16 cellular contexts compared by ENCODE assay signal in the genomic region with DNA sequence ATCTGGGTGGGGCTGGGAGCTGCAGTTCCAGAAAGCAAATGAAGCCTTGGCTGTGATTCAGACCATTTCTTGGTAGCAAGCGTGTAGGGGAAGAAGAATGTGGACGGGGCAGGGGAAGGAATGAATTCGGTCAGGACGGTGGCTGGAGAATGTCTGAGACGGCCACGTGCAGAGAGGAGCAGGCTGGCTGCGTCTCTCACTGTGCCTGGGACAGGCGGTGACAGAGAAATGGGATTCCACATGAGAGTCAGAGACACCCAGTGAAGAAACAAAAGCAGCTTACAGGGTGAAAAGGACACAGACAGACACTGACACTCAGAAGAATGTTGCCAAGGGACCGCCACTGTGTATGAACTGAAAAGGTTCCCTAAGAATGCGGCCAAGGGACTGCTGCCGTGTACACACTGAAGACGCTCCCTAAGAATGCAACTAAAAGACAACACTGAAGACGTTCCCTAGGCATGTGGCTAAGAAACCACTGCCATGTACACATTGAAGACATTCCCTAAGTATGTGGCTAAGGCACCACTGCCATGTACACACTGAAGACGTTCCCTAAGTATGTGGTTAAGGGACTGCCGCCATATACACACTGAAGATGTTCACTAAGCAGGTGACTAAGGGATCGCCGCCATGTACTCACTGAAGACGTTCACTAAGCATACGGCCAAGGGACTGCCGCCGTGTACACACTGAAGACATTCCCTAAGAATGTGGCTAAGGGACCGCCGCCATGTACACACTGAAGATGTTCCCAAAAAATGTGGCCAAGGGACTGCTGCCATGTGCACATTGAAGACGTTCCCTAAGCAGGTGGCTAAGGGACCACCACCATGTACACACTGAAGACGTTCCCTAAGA. TPM values are rescaled to one million over a fixed set of nuclear protein-coding genes. Genes with fewer than 3 reads are reported as not detected.
DNase-seq lines count a peak whose midpoint lies in the region; ATAC-seq and TF ChIP-seq lines count a peak whose summit lies in the region.
"Had no signal": no experiment of that assay in that cellular context is flagged by ENCODE, and none has a peak within 500 bp of the region (broad histone marks: within the 10 kb centered on the region; RNA-seq: fewer than 3 reads in every experiment).

No MANE protein-coding gene starts in this region.

- H3K4me1 Mint-ChIP-seq in brain, result peaks cover 22% of the 10 kb centered on the region
- H3K4me1 Mint-ChIP-seq in stimulated activated memory B cell treated with anti-CD40 and anti-IgM and Interleukin-4, amounts not matched to agents 10 μg/mL and 1 μg/mL and 100 μg/mL, for 72 hours, result peaks cover 33% of the 10 kb centered on the region
- H3K4me1 Mint-ChIP-seq: activated CD4-positive, alpha-beta memory T cell treated with anti-CD3 and anti-CD28 coated beads, Interleukin-2, amount 10 ng/mL, durations not matched to agents 7 days and 5 days had no signal

- no peak for TF ChIP-seq CTCF in brain (conservative IDR thresholded peaks at IDR 0.05)
- no peak for TF ChIP-seq CTCF in mammary epithelial cell (conservative IDR thresholded peaks at IDR 0.05 in 1 of 2, IDR thresholded peaks at IDR 0.05 in 1 of 2; ENCODE audit: extremely low read depth in 1 of 2, insufficient read depth in 1 of 2, low read depth in 1 of 2, low read length in 2 of 2)

- no peaks in the 10 kb centered on the region for H3K27me3 ChIP-seq in HAP-1 (ENCODE audit: low read depth)
- H3K27me3 ChIP-seq in mammary epithelial cell (ENCODE audit: insufficient read depth, low read length), result no peaks in the 10 kb centered on the region

- peaks cover 8 to 35% (median 20%) of the 10 kb centered on the region in 5 experiments for H3K9me3 Mint-ChIP-seq in brain
- peaks cover 2% of the 10 kb centered on the region for H3K9me3 Mint-ChIP-seq in stimulated activated memory B cell treated with anti-CD40 and anti-IgM and Interleukin-4, amounts not matched to agents 10 μg/mL and 1 μg/mL and 100 μg/mL, for 72 hours
- H3K9me3 Mint-ChIP-seq: natural killer cell had no signal

- WGBS in mammary epithelial cell (ENCODE audit: low coverage, missing lambda C conversion rate), result 63% methylated on average over 25 of the region's 25 CpGs

- H3K27ac Mint-ChIP-seq in brain, result peak overlapping the region in 4 of 5 experiments; percentile 8 to 69 (median 42)
- H3K27ac Mint-ChIP-seq in stimulated activated memory B cell treated with anti-CD40 and anti-IgM and Interleukin-4, amounts not matched to agents 10 μg/mL and 1 μg/mL and 100 μg/mL, for 72 hours, result peak overlapping the region; percentile 34
- H3K27ac Mint-ChIP-seq: activated CD4-positive, alpha-beta memory T cell treated with anti-CD3 and anti-CD28 coated beads, Interleukin-2, amount 10 ng/mL, durations not matched to agents 7 days and 5 days; natural killer cell had no signal

- H3K36me3 ChIP-seq in HAP-1 (replicated peaks) (no peaks in the 10 kb centered on the region), mammary epithelial cell (ENCODE audit: insufficient read depth, low read length) (no peaks in the 10 kb centered on the region)

- in situ Hi-C loops in HAP-1 (cut with MboI; ENCODE audit: low sequenced_read_pairs), result no loop called here
- in situ Hi-C loops in mammary epithelial cell (cut with MboI; ENCODE audit: low sequenced_read_pairs in 2 of 2), result no loop called here

- dilution Hi-C loops in mammary epithelial cell (cut with HindIII; ENCODE audit: low sequenced_read_pairs), result no loop called here

- H3K4me3 ChIP-seq in HAP-1 (peak overlapping the region; percentile 7), mammary epithelial cell (replicated peaks in 1 of 3; ENCODE audit: insufficient read depth in 1 of 3, low read depth in 2 of 3, low read length in 3 of 3) (no peak overlapping the region)

- BruUV-seq in mammary epithelial cell (replicated peaks; lab: Mats Ljungman, UMichigan), result no TSS peak

- H2AFZ ChIP-seq in mammary epithelial cell (ENCODE audit: low read depth, low read length), result no peak overlapping the region

- H3K27ac ChIP-seq in mammary epithelial cell (ENCODE audit: insufficient read depth, low read depth, low read length), result no peak overlapping the region

- DNase-seq in HAP-1 (ENCODE audit: low spot score in 2 of 2) (peak; percentile 78 to 81), iris pigment epithelial cell (ENCODE audit: low read depth) (peak; percentile 75), NCI-H1092 treated with DMSO at 0.1 percent for 48 hours (lab: John Stamatoyannopoulos, UW) (no peak), HuH-7.5 (ENCODE audit: low spot score) (no peak), mammary epithelial cell (no peak)
- DNase-seq: activated CD4-positive, alpha-beta memory T cell treated with anti-CD3 and anti-CD28 coated beads, Interleukin-2, amount 10 ng/mL, durations not matched to agents 7 days and 5 days; activated naive CD4-positive, alpha-beta T cell treated with anti-CD3 and anti-CD28 coated beads, Interleukin-2, amount 50 U/mL, for 16 hours; DMS153; effector CD4-positive, alpha-beta T cell; natural killer cell; NCI-H2081; stimulated activated CD8-positive, alpha-beta memory T cell treated with anti-CD3 and anti-CD28 coated beads, Interleukin-4, amount 100 ng/mL, for 48 hours; T-helper 1 cell had no signal

- H3K9ac ChIP-seq in mammary epithelial cell (ENCODE audit: insufficient read depth, low read length), result no peak overlapping the region

- peaks cover 13% of the 10 kb centered on the region for H3K4me1 ChIP-seq in HAP-1
- H3K4me1 ChIP-seq in mammary epithelial cell (ENCODE audit: insufficient read depth, low read length), result no peaks in the 10 kb centered on the region

- no peaks in the 10 kb centered on the region for H3K27me3 Mint-ChIP-seq in brain
- no peaks in the 10 kb centered on the region for H3K27me3 Mint-ChIP-seq in stimulated activated memory B cell treated with anti-CD40 and anti-IgM and Interleukin-4, amounts not matched to agents 10 μg/mL and 1 μg/mL and 100 μg/mL, for 72 hours
- H3K27me3 Mint-ChIP-seq: activated CD4-positive, alpha-beta memory T cell treated with anti-CD3 and anti-CD28 coated beads, Interleukin-2, amount 10 ng/mL, durations not matched to agents 7 days and 5 days had no signal

- intact Hi-C loops in mammary epithelial cell (cut with micrococcal nuclease), result no loop called here

- ATAC-seq in stimulated activated memory B cell treated with anti-CD40 and anti-IgM and Interleukin-4, amounts not matched to agents 10 μg/mL and 1 μg/mL and 100 μg/mL, for 72 hours, result no peak
- no peak for ATAC-seq in GM21390 (IDR thresholded peaks at IDR 0.05; ENCODE audit: unreplicated experiment)
- ATAC-seq: natural killer cell had no signal

- H3K79me2 ChIP-seq in mammary epithelial cell (ENCODE audit: insufficient read depth, low read length), result peaks cover 9% of the 10 kb centered on the region

- H3K4me2 ChIP-seq in mammary epithelial cell (ENCODE audit: insufficient read depth, low read depth, low read length), result no peak overlapping the region

- H3K9me3 ChIP-seq in HAP-1, result no peaks in the 10 kb centered on the region
- H3K9me3 ChIP-seq in mammary epithelial cell (replicated peaks; ENCODE audit: insufficient read depth, low read length), result peaks cover 5% of the 10 kb centered on the region

- CTCF ChIA-PET in mammary epithelial cell (lab: Charles Lee; ENCODE audit: low non-redundant PET), result no interaction called here

- H3K36me3 Mint-ChIP-seq in brain, result peaks cover 67% of the 10 kb centered on the region
- H3K36me3 Mint-ChIP-seq in stimulated activated memory B cell treated with anti-CD40 and anti-IgM and Interleukin-4, amounts not matched to agents 10 μg/mL and 1 μg/mL and 100 μg/mL, for 72 hours, result peaks cover 47% of the 10 kb centered on the region
- H3K36me3 Mint-ChIP-seq: natural killer cell had no signal

- H4K20me1 ChIP-seq in mammary epithelial cell (ENCODE audit: insufficient read depth, low read length), result no peaks in the 10 kb centered on the region

- no peak overlapping the region for H3K4me3 Mint-ChIP-seq in brain
- no peak overlapping the region for H3K4me3 Mint-ChIP-seq in stimulated activated memory B cell treated with anti-CD40 and anti-IgM and Interleukin-4, amounts not matched to agents 10 μg/mL and 1 μg/mL and 100 μg/mL, for 72 hours
- H3K4me3 Mint-ChIP-seq: activated CD4-positive, alpha-beta memory T cell treated with anti-CD3 and anti-CD28 coated beads, Interleukin-2, amount 10 ng/mL, durations not matched to agents 7 days and 5 days; natural killer cell had no signal

RNA-seq across cellular contexts. Expression of a gene that starts 49.1 kb away (rescaled TPM):
- polyA plus RNA-seq in brain (ENCODE audit: insufficient read depth, low read depth, low replicate concordance) (18.1 TPM), mammary epithelial cell (11.8 TPM)
- 10 to 100 TPM; 14.3 to 21.7 TPM for total RNA-seq in mammary epithelial cell
- 13.0 TPM for polyA minus RNA-seq in mammary epithelial cell

RNA-seq across cellular contexts. Expression of a gene that starts 49.1 kb away (rescaled TPM):
- 21.2 TPM for polyA plus RNA-seq in brain (ENCODE audit: insufficient read depth, low read depth, low replicate concordance)
- total RNA-seq in mammary epithelial cell, result 10 to 100 TPM; 11.9 to 42.0 TPM
- polyA plus RNA-seq in mammary epithelial cell, result 9.1 TPM
- 20.4 TPM for polyA minus RNA-seq in mammary epithelial cell

Comparison
In these comparisons a context has a peak if more than half of its experiments do, and no peak if none do; other contexts are left out.
1. DNase-seq: peak in HAP-1 (2 of 2) and iris pigment epithelial cell (single experiment); none in NCI-H1092 treated with DMSO at 0.1 percent for 48 hours (single experiment), HuH-7.5 (single experiment) and mammary epithelial cell (single experiment).